8 cellular contexts compared by ENCODE assay signal in the genomic region with DNA sequence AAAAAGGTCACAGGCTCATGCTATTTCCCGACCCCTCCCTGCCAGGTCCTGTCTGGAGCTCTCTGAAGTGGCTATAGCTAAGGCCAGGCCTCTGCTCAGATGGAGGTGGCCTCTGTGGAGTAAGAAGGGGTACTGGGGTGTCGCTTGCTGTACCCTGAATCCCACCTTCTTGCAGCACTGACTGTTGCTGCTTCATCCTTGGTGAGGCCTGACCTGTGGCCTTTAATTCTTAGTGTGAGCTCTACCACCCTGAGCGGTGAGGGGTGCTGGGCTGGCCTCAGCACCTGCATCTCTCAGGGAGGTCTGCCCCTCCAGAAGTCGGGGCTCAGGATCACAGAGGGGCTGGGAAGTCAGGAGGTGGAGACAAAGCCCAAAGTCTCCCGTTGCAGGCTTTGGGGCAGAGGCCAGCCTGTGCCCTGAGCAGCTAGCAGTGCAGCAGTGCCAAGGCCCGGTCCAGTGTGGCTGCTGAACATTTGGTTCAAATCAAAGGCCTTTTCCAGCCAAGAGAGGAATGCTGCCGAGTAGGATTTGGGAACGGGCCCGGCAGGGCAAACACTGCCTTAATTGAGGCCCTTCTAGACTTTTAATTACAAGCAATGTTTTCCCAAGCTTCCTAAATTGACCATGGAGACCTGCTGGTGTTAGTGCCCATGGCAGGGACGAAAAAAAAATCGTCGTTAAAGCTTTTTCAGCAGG.
DNase-seq lines count a peak whose midpoint lies in the region; ATAC-seq and TF ChIP-seq lines count a peak whose summit lies in the region.

No MANE protein-coding gene starts in this region.

- H3K4me3 ChIP-seq in lower lobe of right lung (no peak overlapping the region), suprapubic skin (no peak overlapping the region)

- DNase-seq in NCI-H1105 treated with DMSO at 0.1 percent for 48 hours (lab: John Stamatoyannopoulos, UW) (peak; percentile 59), lower lobe of right lung (no peak), suprapubic skin (ENCODE audit: low spot score in 2 of 2) (no peak), T-helper 9 cell (no peak)

- no peak for TF ChIP-seq EP300 in suprapubic skin (IDR thresholded peaks at IDR 0.05)

- H3K9me3 ChIP-seq in lower lobe of right lung: no peaks in the 10 kb centered on the region
- H3K9me3 ChIP-seq in suprapubic skin: no peaks in the 10 kb centered on the region

- H3K27ac ChIP-seq in cingulate gyrus (ENCODE audit: low read depth, low read length): peak overlapping the region; percentile 81
- H3K27ac ChIP-seq in lower lobe of right lung: peak overlapping the region; percentile 82
- H3K27ac ChIP-seq in suprapubic skin: peak overlapping the region; percentile 92

- ATAC-seq in lower lobe of right lung (peak; percentile 29 to 36), GM18858 (IDR thresholded peaks at IDR 0.05; ENCODE audit: unreplicated experiment) (no peak), HG02678 (IDR thresholded peaks at IDR 0.05; ENCODE audit: unreplicated experiment) (no peak), GM19395 (IDR thresholded peaks at IDR 0.05; ENCODE audit: unreplicated experiment) (no peak)

- no peak for TF ChIP-seq POLR2A in suprapubic skin (IDR thresholded peaks at IDR 0.05)

- H3K27me3 ChIP-seq in lower lobe of right lung (ENCODE audit: low read depth) (no peaks in the 10 kb centered on the region), suprapubic skin (no peaks in the 10 kb centered on the region)

- TF ChIP-seq CTCF in lower lobe of right lung (IDR thresholded peaks at IDR 0.05): no peak
- TF ChIP-seq CTCF in suprapubic skin (IDR thresholded peaks at IDR 0.05): no peak

- intact Hi-C loops in lower lobe of right lung (cut with DNase I): no loop called here

- H3K36me3 ChIP-seq in lower lobe of right lung (no peaks in the 10 kb centered on the region), suprapubic skin (no peaks in the 10 kb centered on the region)

- H3K4me1 ChIP-seq in lower lobe of right lung: peaks cover 85% of the 10 kb centered on the region
- H3K4me1 ChIP-seq in suprapubic skin: peaks cover 93% of the 10 kb centered on the region

- 26% methylated on average over 10 of the region's 12 CpGs for WGBS in suprapubic skin

Comparison
In these comparisons a context has a peak if more than half of its experiments do, and no peak if none do; other contexts are left out.
1. ATAC-seq: peak in lower lobe of right lung (2 of 2); none in GM18858 (single experiment), HG02678 (single experiment) and GM19395 (single experiment).
2. Peak in every context shown above with its lines, with median percentiles within 50 percentile points of each other: H3K27ac ChIP-seq.